8 cellular contexts compared by ENCODE assay signal in the genomic region with DNA sequence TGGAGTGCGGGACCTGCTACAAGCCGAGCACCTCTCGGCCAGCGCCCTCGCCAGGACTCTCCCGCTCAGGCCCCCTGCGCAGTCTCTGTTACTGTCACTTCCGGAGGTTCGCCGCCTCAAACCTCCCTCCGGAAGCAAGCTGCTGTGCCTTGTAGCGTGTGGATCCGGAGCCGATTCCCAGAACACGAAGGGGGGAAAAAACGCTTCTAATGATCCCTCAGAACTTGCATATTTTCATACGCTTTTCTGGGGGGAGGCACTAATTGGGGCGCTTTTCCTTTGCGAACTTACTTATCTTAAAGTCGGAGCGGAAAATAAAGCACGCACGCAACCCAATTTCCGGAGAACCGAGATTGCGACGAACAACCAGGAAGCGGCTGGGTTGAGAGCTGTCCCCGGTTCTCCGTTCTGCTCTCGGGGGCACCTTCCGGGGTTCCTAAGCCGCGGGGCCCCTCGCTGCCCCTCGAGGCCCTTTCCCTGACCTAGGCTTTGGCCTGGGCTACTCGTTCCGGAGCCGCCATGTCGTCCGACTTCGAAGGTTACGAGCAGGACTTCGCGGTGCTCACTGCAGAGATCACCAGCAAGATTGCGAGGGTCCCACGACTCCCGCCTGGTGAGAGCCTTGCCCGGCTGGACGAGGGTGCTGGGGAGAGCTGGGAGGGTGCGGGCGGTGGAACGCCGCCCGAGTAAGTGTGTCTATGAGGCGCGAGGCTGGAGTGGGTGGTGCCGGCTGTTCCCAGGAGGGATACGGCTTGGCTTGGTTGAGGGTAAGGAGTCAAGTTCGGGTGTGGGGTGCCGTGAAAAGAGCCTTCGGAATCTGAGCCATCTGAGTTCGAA. TPM values are rescaled to one million over a fixed set of nuclear protein-coding genes. Genes with fewer than 3 reads are reported as not detected.
DNase-seq lines count a peak whose midpoint lies in the region; ATAC-seq and TF ChIP-seq lines count a peak whose summit lies in the region.

A gene (plus strand): TSS at position 361 of the 837 bp plus-strand sequence. CDS start 159 bp downstream, at position 520.
A gene with protein sequence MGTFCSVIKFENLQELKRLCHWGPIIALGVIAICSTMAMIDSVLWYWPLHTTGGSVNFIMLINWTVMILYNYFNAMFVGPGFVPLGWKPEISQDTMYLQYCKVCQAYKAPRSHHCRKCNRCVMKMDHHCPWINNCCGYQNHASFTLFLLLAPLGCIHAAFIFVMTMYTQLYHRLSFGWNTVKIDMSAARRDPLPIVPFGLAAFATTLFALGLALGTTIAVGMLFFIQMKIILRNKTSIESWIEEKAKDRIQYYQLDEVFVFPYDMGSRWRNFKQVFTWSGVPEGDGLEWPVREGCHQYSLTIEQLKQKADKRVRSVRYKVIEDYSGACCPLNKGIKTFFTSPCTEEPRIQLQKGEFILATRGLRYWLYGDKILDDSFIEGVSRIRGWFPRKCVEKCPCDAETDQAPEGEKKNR (minus strand): TSS at position 60 of the 837 bp plus-strand sequence. CDS start 1,478 bp downstream, outside the sequence.

- peak within 1 kb of the TSS; percentile 64 to 99 (median 95) for H3K4me3 ChIP-seq in dorsolateral prefrontal cortex
- peak within 1 kb of the TSS; percentile 88 for H3K4me3 ChIP-seq in lower leg skin (ENCODE audit: low read depth, poor library complexity, severe bottlenecking)

- peak in 1 of 2 donors; percentile 18 for TF ChIP-seq POLR2A in lower leg skin (IDR thresholded peaks at IDR 0.05)

- TF ChIP-seq CTCF in dorsolateral prefrontal cortex (IDR thresholded peaks at IDR 0.05 in 54 of 56, conservative IDR thresholded peaks at IDR 0.05 in 2 of 56; ENCODE audit: low read depth in 1 of 56, partially characterized antibody in 56 of 56) (peak in 37 of 56 donors; percentile 16 to 62 (median 32)), lower leg skin (IDR thresholded peaks at IDR 0.05) (no peak)

- 0 to 1% methylated on average over 61 to 62 of the region's 63 CpGs for WGBS in lower leg skin, 2 donors

- ATAC-seq in HG03442 (IDR thresholded peaks at IDR 0.05; ENCODE audit: unreplicated experiment), result peak; percentile 90

- peak within 1 kb of the TSS; percentile 4 to 95 (median 88) for H3K27ac ChIP-seq in dorsolateral prefrontal cortex

- H3K27me3 ChIP-seq in dorsolateral prefrontal cortex, result no peaks in the 10 kb centered on the region

- DNase-seq in C1 segment of cervical spinal cord (lab: John Stamatoyannopoulos, UW) (peak; percentile 6 to 94 (median 82)), GM19238 (ENCODE audit: insufficient read length, low spot score) (peak; percentile 70), NCI-H526 treated with DMSO at 0.1 percent for 48 hours (lab: John Stamatoyannopoulos, UW) (peak; percentile 60), dorsolateral prefrontal cortex (peak; percentile 73 to 88 (median 83)), lower leg skin (ENCODE audit: low spot score in 2 of 2) (peak; percentile 72 to 95)
- DNase-seq in activated CD4-positive, alpha-beta T cell treated with anti-CD3 and anti-CD28 coated beads, Interleukin-2, amount 50 U/mL, for 48 hours, result peak; percentile 83 to 85
- DNase-seq in stimulated activated CD4-positive, alpha-beta T cell treated with anti-CD3 and anti-CD28 coated beads, TNF-alpha, amount 100 ng/mL, for 1 hour (ENCODE audit: low read depth in 3 of 3, low spot score in 1 of 3), result peak; percentile 49 to 70 (median 56)

- intact Hi-C loops in dorsolateral prefrontal cortex (cut with DNase I) (loop anchor here (10.0 kb wide), 1 partner anchor 262 kb away; a partner anchor contains a TSS), lower leg skin (cut with DNase I; ENCODE audit: low total_unique reads) (no loop called here)

RNA-seq across cellular contexts. Expression of the first gene that starts in this region (rescaled TPM):
- total RNA-seq in dorsolateral prefrontal cortex (10 to 100 TPM; 48.2 to 97.0 (median 70.2) TPM), lower leg skin (10 to 100 TPM; 30.8 to 85.7 (median 35.6) TPM)

RNA-seq across cellular contexts. Expression of the second gene that starts in this region (rescaled TPM):
- total RNA-seq in dorsolateral prefrontal cortex (10 to 100 TPM; 18.7 to 37.2 (median 26.1) TPM), lower leg skin (10 to 100 TPM in 3 of 4 donors, 1 to 10 TPM in 1; 10.0 to 30.6 (median 15.8) TPM)

Comparison
In these comparisons a context has a peak if more than half of its experiments do, and no peak if none do; other contexts are left out.
1. Peak in every context shown above with its lines: DNase-seq, ATAC-seq, H3K4me3 ChIP-seq and H3K27ac ChIP-seq.
2. CTCF ChIP-seq: peak in dorsolateral prefrontal cortex (37 of 56); none in lower leg skin (0 of 3).